15 cellular contexts compared by ENCODE assay signal in the genomic region with DNA sequence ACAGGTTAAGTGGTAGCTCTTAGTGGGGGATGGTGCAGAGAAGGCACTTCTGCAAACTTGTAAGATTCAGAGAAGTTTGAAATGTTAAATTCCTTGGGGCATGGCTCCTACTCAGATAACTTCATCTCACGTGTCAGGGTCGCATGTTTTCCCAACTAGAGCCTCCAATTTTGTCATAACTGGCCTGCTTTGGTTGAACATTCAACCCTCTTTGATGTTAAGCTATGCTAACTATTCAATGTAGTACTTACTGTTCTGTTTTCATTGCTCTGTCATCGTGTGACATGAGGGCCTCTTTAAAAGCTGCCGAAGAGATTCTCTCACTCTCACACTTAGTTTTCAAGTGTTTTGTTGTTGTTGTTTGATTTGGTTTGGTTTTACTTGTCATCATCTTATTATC.
DNase-seq lines count a peak whose midpoint lies in the region; ATAC-seq and TF ChIP-seq lines count a peak whose summit lies in the region.
"Had no signal": no experiment of that assay in that cellular context is flagged by ENCODE, and none has a peak within 500 bp of the region (broad histone marks: within the 10 kb centered on the region; RNA-seq: fewer than 3 reads in every experiment).

No MANE protein-coding gene starts in this region.

- in situ Hi-C loops in IMR-90 (cut with MboI; ENCODE audit: low sequenced_read_pairs), result no loop called here
- in situ Hi-C loops in brain microvascular endothelial cell (cut with HindIII; ENCODE audit: low pct_ligation_motif_present, low sequenced_read_pairs), result no loop called here

- no peak overlapping the region for H2BK15ac ChIP-seq in IMR-90 (ENCODE audit: low read depth, low read length)
- H2BK15ac ChIP-seq in mesenchymal stem cell (ENCODE audit: low read depth, poor library complexity, severe bottlenecking), result no peak overlapping the region

- H3K14ac ChIP-seq in IMR-90 (replicated peaks; ENCODE audit: low read depth, low read length) (no peak overlapping the region; the same call in 1 of the 2 replicates), mesenchymal stem cell (ENCODE audit: low read length in 2 of 2) (no peak overlapping the region)

- no peaks in the 10 kb centered on the region for H3K36me3 Mint-ChIP-seq in activated T-helper 1 cell treated with anti-CD3 and anti-CD28 coated beads, Interleukin-12 subunit alpha, Interleukin-12 subunit beta, Interleukin-2, Interleukin-4 antibody, amounts not matched to agents 30 ng/mL and 10 ng/mL and 1 ng/mL, durations not matched to agents 14 hours and 24 hours and 36 hours (ENCODE audit: low read depth)

- WGBS in IMR-90 (ENCODE audit: extremely low coverage in 2 of 2, insufficient read length in 1 of 2), 2 experiments, result no CpG with 5 or more reads among the region's 4 CpGs
- 60% methylated on average over 2 of the region's 4 CpGs for WGBS in mesenchymal stem cell

- TF ChIP-seq POLR2A in IMR-90 (IDR thresholded peaks at IDR 0.05; ENCODE audit: low read depth, low read length), result no peak

- H4K20me1 ChIP-seq in IMR-90 (ENCODE audit: insufficient read depth, low read length), result no peaks in the 10 kb centered on the region
- H4K20me1 ChIP-seq: BLaER1 had no signal

- no peak overlapping the region for H3K4ac ChIP-seq in IMR-90 (ENCODE audit: low read depth, low read length)
- no peak overlapping the region for H3K4ac ChIP-seq in mesenchymal stem cell (ENCODE audit: low read depth in 1 of 2, low read length in 2 of 2)

- H3K9me3 Mint-ChIP-seq in activated T-helper 1 cell treated with anti-CD3 and anti-CD28 coated beads, Interleukin-12 subunit alpha, Interleukin-12 subunit beta, Interleukin-2, Interleukin-4 antibody, amounts not matched to agents 30 ng/mL and 10 ng/mL and 1 ng/mL, durations not matched to agents 14 hours and 24 hours and 36 hours, result peaks cover 36% of the 10 kb centered on the region
- H3K9me3 Mint-ChIP-seq: GM23338 had no signal

- H2BK12ac ChIP-seq in mesenchymal stem cell (ENCODE audit: low read length in 2 of 2), result no peak overlapping the region

- H3K23ac ChIP-seq in IMR-90 (ENCODE audit: low read depth, low read length) (no peak overlapping the region), mesenchymal stem cell (ENCODE audit: low read length in 2 of 2) (no peak overlapping the region)

- H3K27me3 ChIP-seq in IMR-90 (ENCODE audit: control insufficient read depth, insufficient read depth, low read length) (no peaks in the 10 kb centered on the region), brain microvascular endothelial cell (replicated peaks) (no peaks in the 10 kb centered on the region), mesenchymal stem cell (ENCODE audit: control insufficient read depth in 1 of 2, insufficient read depth in 1 of 2, low read length in 2 of 2) (no peaks in the 10 kb centered on the region)
- H3K27me3 ChIP-seq: BLaER1 had no signal

- no peaks in the 10 kb centered on the region for H3K4me1 Mint-ChIP-seq in activated T-helper 1 cell treated with anti-CD3 and anti-CD28 coated beads, Interleukin-12 subunit alpha, Interleukin-12 subunit beta, Interleukin-2, Interleukin-4 antibody, amounts not matched to agents 30 ng/mL and 10 ng/mL and 1 ng/mL, durations not matched to agents 14 hours and 24 hours and 36 hours (ENCODE audit: low read depth)
- H3K4me1 Mint-ChIP-seq: GM23338 had no signal

- H3K9ac ChIP-seq in IMR-90 (ENCODE audit: low read depth, low read length) (no peak overlapping the region), mesenchymal stem cell (ENCODE audit: low read length) (no peak overlapping the region)
- H3K9ac ChIP-seq: BLaER1 had no signal

- H2BK5ac ChIP-seq in IMR-90 (ENCODE audit: low read depth, low read length, poor library complexity, severe bottlenecking), result no peak overlapping the region
- H2BK5ac ChIP-seq in mesenchymal stem cell (ENCODE audit: low read depth, low read length, poor library complexity, severe bottlenecking), result no peak overlapping the region

- no peak overlapping the region for H3K4me3 Mint-ChIP-seq in activated T-helper 1 cell treated with anti-CD3 and anti-CD28 coated beads, Interleukin-12 subunit alpha, Interleukin-12 subunit beta, Interleukin-2, Interleukin-4 antibody, amounts not matched to agents 30 ng/mL and 10 ng/mL and 1 ng/mL, durations not matched to agents 14 hours and 24 hours and 36 hours
- H3K4me3 Mint-ChIP-seq: GM23338 had no signal

- no peak overlapping the region for H4K8ac ChIP-seq in IMR-90 (ENCODE audit: low read depth in 2 of 2, low read length in 2 of 2)
- no peak overlapping the region for H4K8ac ChIP-seq in mesenchymal stem cell (ENCODE audit: low read length)

- H3K18ac ChIP-seq in IMR-90 (ENCODE audit: low read depth, low read length) (no peak overlapping the region), mesenchymal stem cell (ENCODE audit: low read depth in 1 of 2, low read length in 2 of 2) (no peak overlapping the region)

- no TSS peak for BruUV-seq in IMR-90 (replicated peaks; lab: Mats Ljungman, UMichigan)

- no peak overlapping the region for H2AK9ac ChIP-seq in IMR-90 (replicated peaks; ENCODE audit: low read depth, low read length, poor library complexity)

- H4K5ac ChIP-seq in IMR-90 (ENCODE audit: low read depth, low read length), result no peak overlapping the region

- H3K4me2 ChIP-seq in IMR-90 (ENCODE audit: low read depth, low read length), result no peak overlapping the region
- no peak overlapping the region for H3K4me2 ChIP-seq in mesenchymal stem cell (ENCODE audit: low read length, poor library complexity, severe bottlenecking)
- H3K4me2 ChIP-seq: BLaER1, GM23338 had no signal

- H4K91ac ChIP-seq in IMR-90 (ENCODE audit: insufficient read depth, low read depth, low read length) (no peak overlapping the region), mesenchymal stem cell (ENCODE audit: low read length) (no peak overlapping the region)

- no peak for TF ChIP-seq CTCF in IMR-90 (conservative IDR thresholded peaks at IDR 0.05; ENCODE audit: low read depth, low read length)
- TF ChIP-seq CTCF in brain microvascular endothelial cell (IDR thresholded peaks at IDR 0.05; ENCODE audit: low read depth, low read length, missing control alignments), result no peak

- CTCF ChIA-PET in IMR-90 (lab: Yijun Ruan, JAX), result interaction anchor here (2.0 kb wide), 1 partner anchor 10 kb away, joined by 5 read pairs; no protein-coding TSS in a partner anchor

- peak; percentile 22 for DNase-seq in IMR-90
- DNase-seq in brain microvascular endothelial cell, result peak; percentile 24
- peak; percentile 13 for DNase-seq in mesenchymal stem cell
- DNase-seq in NCI-H2029 (lab: John Stamatoyannopoulos, UW), result no peak
- no peak for DNase-seq in activated T-helper 1 cell treated with anti-CD3 and anti-CD28 coated beads, Interleukin-12 subunit alpha, Interleukin-12 subunit beta, Interleukin-2, Interleukin-4 antibody, amounts not matched to agents 30 ng/mL and 10 ng/mL and 1 ng/mL, durations not matched to agents 14 hours and 24 hours and 36 hours (ENCODE audit: low spot score)
- DNase-seq in NCI-H510A (lab: John Stamatoyannopoulos, UW), result no peak
- no peak for DNase-seq in iPS-NIHi7 (ENCODE audit: extremely low spot score)
- DNase-seq: AML-193, Calu3, DMS 273 treated with DMSO at 0.1 percent for 48 hours, DMS79, EL, H7 had no signal

- no peak overlapping the region for H3K27ac ChIP-seq in IMR-90 (ENCODE audit: insufficient read depth, low read length)
- H3K27ac ChIP-seq in brain microvascular endothelial cell, result no peak overlapping the region
- H3K27ac ChIP-seq in mesenchymal stem cell (ENCODE audit: low read length, poor library complexity, severe bottlenecking), result no peak overlapping the region
- H3K27ac ChIP-seq: BLaER1 had no signal

- no peak for TF ChIP-seq RAD21 in IMR-90 (IDR thresholded peaks at IDR 0.05; ENCODE audit: low read length)

- no peak overlapping the region for H3K56ac ChIP-seq in IMR-90 (ENCODE audit: extremely low read depth, insufficient read depth, low read length)

- H3K4me3 ChIP-seq in IMR-90 (ENCODE audit: insufficient read depth, low read depth, low read length) (no peak overlapping the region), brain microvascular endothelial cell (ENCODE audit: low read depth, low read length) (no peak overlapping the region), mesenchymal stem cell (ENCODE audit: insufficient read depth in 1 of 2, low read depth in 1 of 2, low read length in 2 of 2) (no peak overlapping the region)
- H3K4me3 ChIP-seq: BLaER1, GM23338 had no signal

- H3K4me1 ChIP-seq in IMR-90 (ENCODE audit: control insufficient read depth, insufficient read depth, low read length), result peaks cover 2% of the 10 kb centered on the region
- H3K4me1 ChIP-seq in mesenchymal stem cell (ENCODE audit: control insufficient read depth, insufficient read depth, low read depth, low read length), result no peaks in the 10 kb centered on the region
- H3K4me1 ChIP-seq: BLaER1 had no signal

- intact Hi-C loops in IMR-90 (cut with micrococcal nuclease), result no loop called here
- intact Hi-C loops in activated T-helper 1 cell treated with anti-CD3 and anti-CD28 coated beads, Interleukin-12 subunit alpha, Interleukin-12 subunit beta, Interleukin-2, Interleukin-4 antibody, amounts not matched to agents 30 ng/mL and 10 ng/mL and 1 ng/mL, durations not matched to agents 14 hours and 24 hours and 36 hours (cut with micrococcal nuclease), result no loop called here

- H2BK20ac ChIP-seq in IMR-90 (ENCODE audit: low read depth, low read length), result no peak overlapping the region

- H3K36me3 ChIP-seq in IMR-90 (ENCODE audit: control insufficient read depth, insufficient read depth, low read length) (no peaks in the 10 kb centered on the region), brain microvascular endothelial cell (replicated peaks) (no peaks in the 10 kb centered on the region), mesenchymal stem cell (ENCODE audit: control insufficient read depth in 1 of 2, insufficient read depth in 2 of 2, low read depth in 1 of 2, low read length in 2 of 2) (no peaks in the 10 kb centered on the region)
- H3K36me3 ChIP-seq: BLaER1 had no signal

- H3K9me3 ChIP-seq in IMR-90 (ENCODE audit: control insufficient read depth, insufficient read depth, low read length), result no peaks in the 10 kb centered on the region
- no peaks in the 10 kb centered on the region for H3K9me3 ChIP-seq in mesenchymal stem cell (ENCODE audit: control insufficient read depth, low read length)
- H3K9me3 ChIP-seq: BLaER1 had no signal

- H3K27me3 Mint-ChIP-seq in activated T-helper 1 cell treated with anti-CD3 and anti-CD28 coated beads, Interleukin-12 subunit alpha, Interleukin-12 subunit beta, Interleukin-2, Interleukin-4 antibody, amounts not matched to agents 30 ng/mL and 10 ng/mL and 1 ng/mL, durations not matched to agents 14 hours and 24 hours and 36 hours (ENCODE audit: insufficient read depth), result no peaks in the 10 kb centered on the region

- no peak overlapping the region for H3K27ac Mint-ChIP-seq in activated T-helper 1 cell treated with anti-CD3 and anti-CD28 coated beads, Interleukin-12 subunit alpha, Interleukin-12 subunit beta, Interleukin-2, Interleukin-4 antibody, amounts not matched to agents 30 ng/mL and 10 ng/mL and 1 ng/mL, durations not matched to agents 14 hours and 24 hours and 36 hours
- H3K27ac Mint-ChIP-seq: GM23338 had no signal

- H3K79me1 ChIP-seq in IMR-90 (ENCODE audit: low read depth in 1 of 2, low read length in 2 of 2), result no peaks in the 10 kb centered on the region
- H3K79me1 ChIP-seq in mesenchymal stem cell (replicated peaks; ENCODE audit: low read length, poor library complexity, severe bottlenecking), result no peaks in the 10 kb centered on the region

- POLR2A ChIA-PET in IMR-90 (lab: Charles Lee; ENCODE audit: unreplicated experiment), result no interaction called here

- H2AK5ac ChIP-seq in IMR-90 (ENCODE audit: low read depth, low read length), result no peak overlapping the region
- no peak overlapping the region for H2AK5ac ChIP-seq in mesenchymal stem cell (ENCODE audit: low read length, severe bottlenecking)

- no peaks in the 10 kb centered on the region for H3K9me1 ChIP-seq in IMR-90 (ENCODE audit: insufficient read depth, low read length)

- peak; percentile 77 for ATAC-seq in IMR-90 (ENCODE audit: low read depth)
- ATAC-seq: GM23338 had no signal

- dilution Hi-C loops in IMR-90 (cut with HindIII; ENCODE audit: low sequenced_read_pairs, unreplicated experiment), result no loop called here

- H2AFZ ChIP-seq in IMR-90 (replicated peaks; ENCODE audit: low read length, poor library complexity) (no peak overlapping the region), mesenchymal stem cell (ENCODE audit: low read depth, low read length) (no peak overlapping the region)
- H2AFZ ChIP-seq: GM23338 had no signal

- H2BK120ac ChIP-seq in IMR-90 (ENCODE audit: low read depth, low read length) (no peak overlapping the region), mesenchymal stem cell (ENCODE audit: low read depth, low read length) (no peak overlapping the region)

Comparison
In these comparisons a context has a peak if more than half of its experiments do, and no peak if none do; other contexts are left out.
1. DNase-seq: peak in IMR-90 (single experiment), brain microvascular endothelial cell (single experiment) and mesenchymal stem cell (single experiment); none in NCI-H2029 (single experiment), activated T-helper 1 cell treated with anti-CD3 and anti-CD28 coated beads, Interleukin-12 subunit alpha, Interleukin-12 subunit beta, Interleukin-2, Interleukin-4 antibody, amounts not matched to agents 30 ng/mL and 10 ng/mL and 1 ng/mL, durations not matched to agents 14 hours and 24 hours and 36 hours (single experiment), NCI-H510A (single experiment) and iPS-NIHi7 (single experiment).